ENCODE assay signal across 35 cellular contexts in the genomic region with DNA sequence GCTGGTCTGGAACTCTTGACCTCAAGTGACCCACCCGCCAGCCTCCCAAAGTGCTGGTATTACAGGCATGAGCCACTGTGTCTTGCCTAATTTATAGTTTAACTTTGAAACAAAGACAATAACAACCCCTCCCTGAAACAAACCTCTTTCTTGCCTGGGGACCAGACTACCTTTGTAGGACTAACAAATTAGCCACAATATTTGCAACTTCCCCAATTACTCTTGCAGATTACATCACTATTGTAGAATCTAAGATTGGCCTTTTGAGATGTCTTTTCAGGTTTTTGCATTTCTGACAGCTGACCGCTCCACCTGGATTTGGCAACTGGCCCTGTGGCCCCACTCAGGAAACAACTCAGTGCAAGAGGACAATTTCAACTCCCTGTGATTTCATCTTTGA.
"Had no signal": no experiment of that assay in that cellular context is flagged by ENCODE, and none has a peak within 500 bp of the region (broad histone marks: within the 10 kb centered on the region; RNA-seq: fewer than 3 reads in every experiment).

No MANE protein-coding gene starts in this region.

- H3K27me3 Mint-ChIP-seq: activated B cell treated with CpG ODN at 0.5 μM for 24 hours; activated CD4-positive, alpha-beta memory T cell treated with anti-CD3 and anti-CD28 coated beads for 36 hours; activated naive CD4-positive, alpha-beta T cell treated with anti-CD3 and anti-CD28 coated beads, Interleukin-2, amount 10 ng/mL, durations not matched to agents 7 days and 5 days; brain; T-helper 17 cell had no signal

- H3K4me1 ChIP-seq: colonic mucosa, SJCRH30 had no signal

- H3K4me3 Mint-ChIP-seq: activated B cell treated with CpG ODN at 0.5 μM for 24 hours; activated CD4-positive, alpha-beta memory T cell treated with anti-CD3 and anti-CD28 coated beads for 36 hours; activated CD8-positive, alpha-beta memory T cell treated with anti-CD3 and anti-CD28 coated beads, Interleukin-2, amount 10 ng/mL, durations not matched to agents 7 days and 5 days; activated naive CD4-positive, alpha-beta T cell treated with anti-CD3 and anti-CD28 coated beads, Interleukin-2, amount 10 ng/mL, durations not matched to agents 7 days and 5 days; activated naive CD8-positive, alpha-beta T cell; activated naive CD8-positive, alpha-beta T cell treated with anti-CD3 and anti-CD28 coated beads, Interleukin-2, amount 50 U/mL, for 24 hours; brain; T-cell; T-helper 17 cell had no signal

- H3K27ac ChIP-seq: colonic mucosa, SJCRH30, SK-N-MC, VCaP had no signal

- H3K4me3 ChIP-seq: colonic mucosa, K562, SJCRH30, SK-N-MC had no signal

- DNase-seq: activated B cell treated with CpG ODN at 0.5 μM for 24 hours; activated CD4-positive, alpha-beta memory T cell treated with anti-CD3 and anti-CD28 coated beads for 36 hours; activated CD4-positive, alpha-beta T cell treated with anti-CD3 and anti-CD28 coated beads for 4 hours; activated CD4-positive, alpha-beta T cell treated with anti-CD3 and anti-CD28 coated beads, Interleukin-2, amount 50 U/mL, for 1 hour; activated CD4-positive, CD25-positive, alpha-beta regulatory T cell treated with anti-CD3 and anti-CD28 coated beads, Interleukin-2, amount 50 U/mL, for 72 hours; activated CD8-positive, alpha-beta memory T cell treated with anti-CD3 and anti-CD28 coated beads for 24 hours; activated CD8-positive, alpha-beta memory T cell treated with anti-CD3 and anti-CD28 coated beads, Interleukin-2, amount 10 ng/mL, durations not matched to agents 7 days and 5 days; activated CD8-positive, alpha-beta memory T cell treated with anti-CD3 and anti-CD28 coated beads, Interleukin-2, amount 50 U/mL, for 48 hours; activated effector memory CD4-positive, alpha-beta T cell treated with Interleukin-2 at 50 U/mL for 16 hours; activated naive CD4-positive, alpha-beta T cell treated with anti-CD3 and anti-CD28 coated beads, Interleukin-2, amount 10 ng/mL, durations not matched to agents 7 days and 5 days; activated naive CD8-positive, alpha-beta T cell treated with anti-CD3 and anti-CD28 coated beads, Interleukin-2, amount 50 U/mL, for 24 hours; activated T-cell treated with anti-CD3 and anti-CD28 coated beads, Interleukin-2, amount 50 U/mL, for 48 hours; anterior cingulate cortex; central memory CD4-positive, alpha-beta T cell; colonic mucosa; NCI-H1092 treated with DMSO at 0.1 percent for 48 hours; NCI-H1417 treated with DMSO at 0.1 percent for 48 hours; NCI-H187 treated with DMSO at 0.1 percent for 48 hours; NCI-H2081; NCI-H2171 treated with DMSO at 0.1 percent for 48 hours; NCI-H226; NCI-H446 treated with DMSO at 0.1 percent for 48 hours; NCI-H524; NCI-H69; OCI-M1; SHP77; SJCRH30; T-cell; T-helper 17 cell; T-helper 9 cell had no signal

- H3K36me3 ChIP-seq: colonic mucosa, SJCRH30 had no signal

- H3K9me3 Mint-ChIP-seq: activated B cell treated with CpG ODN at 0.5 μM for 24 hours; activated CD4-positive, alpha-beta memory T cell treated with anti-CD3 and anti-CD28 coated beads for 36 hours; activated naive CD4-positive, alpha-beta T cell treated with anti-CD3 and anti-CD28 coated beads, Interleukin-2, amount 10 ng/mL, durations not matched to agents 7 days and 5 days; activated naive CD8-positive, alpha-beta T cell treated with anti-CD3 and anti-CD28 coated beads, Interleukin-2, amount 50 U/mL, for 24 hours; T-cell had no signal

- H3K9me3 ChIP-seq: colonic mucosa, SJCRH30 had no signal

- H3K27me3 ChIP-seq: colonic mucosa, SJCRH30 had no signal

- H3K27ac Mint-ChIP-seq: activated B cell treated with CpG ODN at 0.5 μM for 24 hours; activated CD4-positive, alpha-beta memory T cell treated with anti-CD3 and anti-CD28 coated beads for 36 hours; activated CD8-positive, alpha-beta memory T cell treated with anti-CD3 and anti-CD28 coated beads, Interleukin-2, amount 10 ng/mL, durations not matched to agents 7 days and 5 days; activated naive CD4-positive, alpha-beta T cell treated with anti-CD3 and anti-CD28 coated beads, Interleukin-2, amount 10 ng/mL, durations not matched to agents 7 days and 5 days; activated naive CD8-positive, alpha-beta T cell; activated naive CD8-positive, alpha-beta T cell treated with anti-CD3 and anti-CD28 coated beads, Interleukin-2, amount 50 U/mL, for 24 hours; brain; T-cell; T-helper 17 cell had no signal

- H3K4me1 Mint-ChIP-seq: activated CD8-positive, alpha-beta memory T cell treated with anti-CD3 and anti-CD28 coated beads, Interleukin-2, amount 10 ng/mL, durations not matched to agents 7 days and 5 days; activated naive CD4-positive, alpha-beta T cell treated with anti-CD3 and anti-CD28 coated beads, Interleukin-2, amount 10 ng/mL, durations not matched to agents 7 days and 5 days; activated naive CD8-positive, alpha-beta T cell treated with anti-CD3 and anti-CD28 coated beads, Interleukin-2, amount 50 U/mL, for 24 hours; brain; T-cell; T-helper 17 cell had no signal

- ATAC-seq: activated CD8-positive, alpha-beta memory T cell treated with anti-CD3 and anti-CD28 coated beads, Interleukin-2, amount 10 ng/mL, durations not matched to agents 7 days and 5 days; activated naive CD8-positive, alpha-beta T cell treated with anti-CD3 and anti-CD28 coated beads, Interleukin-2, amount 50 U/mL, for 24 hours; K562; T-cell; T-helper 17 cell had no signal

- H3K36me3 Mint-ChIP-seq: activated CD4-positive, alpha-beta memory T cell treated with anti-CD3 and anti-CD28 coated beads for 36 hours; activated CD8-positive, alpha-beta memory T cell treated with anti-CD3 and anti-CD28 coated beads, Interleukin-2, amount 10 ng/mL, durations not matched to agents 7 days and 5 days; activated naive CD4-positive, alpha-beta T cell treated with anti-CD3 and anti-CD28 coated beads, Interleukin-2, amount 10 ng/mL, durations not matched to agents 7 days and 5 days; activated naive CD8-positive, alpha-beta T cell; brain; T-cell had no signal
